4 cellular contexts compared by ENCODE assay signal in genomic region chr16:28417033-28417432, GRCh38. TPM values are rescaled to one million over a fixed set of nuclear protein-coding genes. Genes with fewer than 3 reads are reported as not detected.
"Had no signal": no experiment of that assay in that cellular context is flagged by ENCODE, and none has a peak within 500 bp of the region (broad histone marks: within the 10 kb centered on the region; RNA-seq: fewer than 3 reads in every experiment).

No MANE protein-coding gene starts in this region.

RNA-seq across cellular contexts. Expression of gene NPIPB6, which starts 53.7 kb away (rescaled TPM):
- total RNA-seq: LHCN-M2 had no signal

RNA-seq across cellular contexts. Expression of gene NPIPB7, which starts 55.1 kb away (rescaled TPM):
- total RNA-seq: LHCN-M2, M059J, MCF 10A, NCI-H460 had no signal
